Comparison of ENCODE assay signal across 24 cellular contexts in genomic region chr5:122354293-122354692, GRCh38. TPM values are rescaled to one million over a fixed set of nuclear protein-coding genes. Genes with fewer than 3 reads are reported as not detected.
A peak's percentile ranks its signal among the peaks of the same experiment; 100 is the strongest.
DNase-seq lines count a peak whose midpoint lies in the region; ATAC-seq and TF ChIP-seq lines count a peak whose summit lies in the region.
"Had no signal": no experiment of that assay in that cellular context is flagged by ENCODE, and none has a peak within 500 bp of the region (broad histone marks: within the 10 kb centered on the region; RNA-seq: fewer than 3 reads in every experiment).

No MANE protein-coding gene starts in this region.

- H3K14ac ChIP-seq in neuronal stem cell (ENCODE audit: low read length), result no peak overlapping the region

- H3K27me3 ChIP-seq in iPS-18a (ENCODE audit: control insufficient read depth, insufficient read depth, low read length) (no peaks in the 10 kb centered on the region), neuronal stem cell (ENCODE audit: control insufficient read depth in 3 of 3, insufficient read depth in 3 of 3, low read depth in 1 of 3, low read length in 3 of 3) (no peaks in the 10 kb centered on the region), foreskin keratinocyte (no peaks in the 10 kb centered on the region)
- H3K27me3 ChIP-seq: tibial nerve had no signal

- H3K9me3 ChIP-seq in iPS-18a (ENCODE audit: control insufficient read depth, low read depth, low read length), result no peaks in the 10 kb centered on the region
- no peaks in the 10 kb centered on the region for H3K9me3 ChIP-seq in neuronal stem cell (replicated peaks in 1 of 2; ENCODE audit: control insufficient read depth in 2 of 2, insufficient read depth in 1 of 2, low read depth in 1 of 2, low read length in 2 of 2)
- H3K9me3 ChIP-seq: mucosa of descending colon, tibial nerve had no signal

- H3K27me3 Mint-ChIP-seq in effector memory CD8-positive, alpha-beta T cell, result no peaks in the 10 kb centered on the region
- H3K27me3 Mint-ChIP-seq: progenitor cell of endocrine pancreas; stimulated activated naive CD8-positive, alpha-beta T cell treated with anti-CD3 and anti-CD28 coated beads, Interleukin-15, amount 100 ng/mL, for 72 hours had no signal

- no peak for ATAC-seq in effector memory CD8-positive, alpha-beta T cell (replicated peaks)
- no peak for ATAC-seq in foreskin keratinocyte
- ATAC-seq: left ventricle myocardium superior; mucosa of descending colon; SK-N-SH treated with all-trans-retinoic acid at 6 μM for 48 hours; stimulated activated naive CD8-positive, alpha-beta T cell treated with anti-CD3 and anti-CD28 coated beads, Interleukin-15, amount 100 ng/mL, for 72 hours had no signal

- H3K36me3 Mint-ChIP-seq in effector memory CD8-positive, alpha-beta T cell (ENCODE audit: insufficient read depth), result peaks cover 3% of the 10 kb centered on the region

- no peak for TF ChIP-seq CTCF in foreskin keratinocyte (conservative IDR thresholded peaks at IDR 0.05)

- no peak overlapping the region for H3K27ac Mint-ChIP-seq in effector memory CD8-positive, alpha-beta T cell
- H3K27ac Mint-ChIP-seq: progenitor cell of endocrine pancreas; stimulated activated naive CD8-positive, alpha-beta T cell treated with anti-CD3 and anti-CD28 coated beads, Interleukin-15, amount 100 ng/mL, for 72 hours had no signal

- H3K36me3 ChIP-seq in iPS-18a (ENCODE audit: control insufficient read depth, low read depth, low read length) (no peaks in the 10 kb centered on the region), neuronal stem cell (replicated peaks in 1 of 2; ENCODE audit: control insufficient read depth in 2 of 2, insufficient read depth in 2 of 2, low read length in 2 of 2) (no peaks in the 10 kb centered on the region)
- H3K36me3 ChIP-seq: tibial nerve had no signal

- H4K91ac ChIP-seq in neuronal stem cell (ENCODE audit: low read depth, low read length, poor library complexity), result no peak overlapping the region

- no peak overlapping the region for H3K4me2 ChIP-seq in neuronal stem cell (ENCODE audit: insufficient read depth, low read length, poor library complexity, severe bottlenecking)

- no peak overlapping the region for H3K18ac ChIP-seq in neuronal stem cell (ENCODE audit: low read length)

- H3K27ac ChIP-seq in iPS-18a (ENCODE audit: low read length), result no peak overlapping the region
- no peak overlapping the region for H3K27ac ChIP-seq in neuronal stem cell (replicated peaks; ENCODE audit: low read length)
- no peak overlapping the region for H3K27ac ChIP-seq in foreskin keratinocyte
- H3K27ac ChIP-seq: coronary artery, tibial nerve had no signal

- no peaks in the 10 kb centered on the region for H3K4me1 Mint-ChIP-seq in effector memory CD8-positive, alpha-beta T cell (ENCODE audit: low read depth in 2 of 2)
- H3K4me1 Mint-ChIP-seq: stimulated activated naive CD8-positive, alpha-beta T cell treated with anti-CD3 and anti-CD28 coated beads, Interleukin-15, amount 100 ng/mL, for 72 hours had no signal

- no CpG with 5 or more reads among the region's 3 CpGs for WGBS in neuronal stem cell (ENCODE audit: extremely low coverage in 2 of 2, insufficient read length in 2 of 2, insufficient replicate concordance in 1 of 2), 2 donors

- H3K4me3 Mint-ChIP-seq in effector memory CD8-positive, alpha-beta T cell, result no peak overlapping the region
- H3K4me3 Mint-ChIP-seq: stimulated activated naive CD8-positive, alpha-beta T cell treated with anti-CD3 and anti-CD28 coated beads, Interleukin-15, amount 100 ng/mL, for 72 hours had no signal

- no peaks in the 10 kb centered on the region for H3K79me1 ChIP-seq in neuronal stem cell (ENCODE audit: low read depth, low read length)

- H2BK5ac ChIP-seq in neuronal stem cell (ENCODE audit: low read length), result no peak overlapping the region

- no peak overlapping the region for H2AK5ac ChIP-seq in neuronal stem cell (ENCODE audit: low read depth, low read length)

- H4K8ac ChIP-seq in neuronal stem cell (ENCODE audit: low read depth, low read length), result no peak overlapping the region

- H3K4me1 ChIP-seq in iPS-18a (ENCODE audit: control insufficient read depth, low read depth, low read length) (peaks cover 29% of the 10 kb centered on the region), neuronal stem cell (ENCODE audit: control insufficient read depth in 2 of 2, insufficient read depth in 1 of 2, low read depth in 1 of 2, low read length in 2 of 2) (peaks cover 5 to 6% of the 10 kb centered on the region in 2 donors), foreskin keratinocyte (no peaks in the 10 kb centered on the region)
- H3K4me1 ChIP-seq: tibial nerve had no signal

- H3K9me3 Mint-ChIP-seq in effector memory CD8-positive, alpha-beta T cell, result peaks cover 0 to 5% of the 10 kb centered on the region in 2 donors
- H3K9me3 Mint-ChIP-seq: stimulated activated naive CD8-positive, alpha-beta T cell treated with anti-CD3 and anti-CD28 coated beads, Interleukin-15, amount 100 ng/mL, for 72 hours had no signal

- H2BK12ac ChIP-seq in neuronal stem cell (ENCODE audit: low read length), result no peak overlapping the region

- H3K4me3 ChIP-seq in iPS-18a (ENCODE audit: low read length) (peak overlapping the region; percentile 21), neuronal stem cell (ENCODE audit: low read length in 2 of 2) (no peak overlapping the region)
- H3K4me3 ChIP-seq: coronary artery, mucosa of descending colon, tibial nerve had no signal

- H3K23ac ChIP-seq in neuronal stem cell (ENCODE audit: low read depth, low read length, poor library complexity), result no peak overlapping the region

- DNase-seq in NCI-H2107 (lab: John Stamatoyannopoulos, UW), result peak; percentile 4
- DNase-seq in cerebellum (ENCODE audit: low spot score), result peak; percentile 12
- peak; percentile 23 for DNase-seq in neuronal stem cell (ENCODE audit: low spot score)
- no peak for DNase-seq in effector memory CD8-positive, alpha-beta T cell
- no peak for DNase-seq in foreskin keratinocyte
- no peak for DNase-seq in NCI-H146 (lab: John Stamatoyannopoulos, UW)
- DNase-seq: activated CD4-positive, alpha-beta T cell treated with anti-CD3 and anti-CD28 coated beads for 4 hours; activated naive CD4-positive, alpha-beta T cell treated with Interleukin-2 at 50 U/mL for 16 hours; activated T-cell treated with anti-CD3 and anti-CD28 coated beads, Interleukin-2, amount 50 U/mL, for 48 hours; EL; KG1; left ventricle myocardium superior; mucosa of descending colon; NCI-H1694; NCI-H2227 treated with DMSO at 0.1 percent for 48 hours; OCI-M1; stimulated activated naive CD8-positive, alpha-beta T cell treated with anti-CD3 and anti-CD28 coated beads, Interleukin-15, amount 100 ng/mL, for 72 hours; T-helper 2 cell had no signal

- no peak overlapping the region for H3K9ac ChIP-seq in iPS-18a (ENCODE audit: low read length)
- no peak overlapping the region for H3K9ac ChIP-seq in neuronal stem cell (ENCODE audit: low read depth, low read length, poor library complexity)

- no peak overlapping the region for H2BK15ac ChIP-seq in neuronal stem cell (ENCODE audit: low read length)

- H2AFZ ChIP-seq in neuronal stem cell (ENCODE audit: low read length), result peak overlapping the region; percentile 41

- no peak overlapping the region for H2BK120ac ChIP-seq in neuronal stem cell (ENCODE audit: low read depth, low read length)

- no peak overlapping the region for H3K4ac ChIP-seq in neuronal stem cell (ENCODE audit: low read length)

RNA-seq across cellular contexts. Expression of gene SNCAIP, which starts 42.3 kb away (rescaled TPM):
- 70.7 TPM for total RNA-seq in cerebellum
- 10.4 TPM for polyA plus RNA-seq in neuronal stem cell (2013, experiment 1 of 2)
- polyA plus RNA-seq in neuronal stem cell (2013, experiment 2 of 2), result 10.8 TPM
- total RNA-seq in foreskin keratinocyte, result 0.14 TPM in 1 of 2 replicates, not detected in the other
- 0.03 TPM in 1 of 2 replicates, not detected in the other for polyA plus RNA-seq in foreskin keratinocyte
- total RNA-seq: activated CD8-positive, alpha-beta memory T cell treated with anti-CD3 and anti-CD28 coated beads for 36 hours had no signal

Comparison
In these comparisons a context has a peak if more than half of its experiments do, and no peak if none do; other contexts are left out.
1. DNase-seq: peak in NCI-H2107 (single experiment), cerebellum (single experiment) and neuronal stem cell (single experiment); none in effector memory CD8-positive, alpha-beta T cell (0 of 3), foreskin keratinocyte (0 of 2) and NCI-H146 (single experiment).
2. RNA of gene SNCAIP, which starts 42.3 kb away (total RNA-seq): 70.7 TPM in cerebellum (single experiment); 0.14 TPM in foreskin keratinocyte; every median in the first group is over 10 times any median in the second.